ENCODE assay signal across 18 cellular contexts in the genomic region with DNA sequence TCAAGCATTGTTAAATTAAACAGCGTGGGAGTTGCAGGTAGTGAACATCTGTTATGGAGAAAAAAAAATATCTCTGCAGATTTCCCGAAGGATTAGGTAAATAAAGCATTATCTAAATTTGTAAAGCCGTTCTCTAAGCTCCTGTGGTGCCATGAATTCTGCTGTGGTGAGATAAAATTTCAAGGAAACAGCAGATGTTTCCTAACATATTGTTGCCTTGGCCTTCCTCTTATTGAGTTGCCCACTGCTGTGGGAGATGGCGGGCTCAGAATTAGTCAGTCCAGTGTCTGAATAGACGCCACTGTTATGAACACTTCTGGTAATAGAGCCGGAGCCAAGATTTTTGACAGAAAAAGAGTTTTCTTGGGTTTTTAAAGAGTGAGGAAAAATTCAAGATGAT.
"Had no signal": no experiment of that assay in that cellular context is flagged by ENCODE, and none has a peak within 500 bp of the region (broad histone marks: within the 10 kb centered on the region; RNA-seq: fewer than 3 reads in every experiment).

No MANE protein-coding gene starts in this region.

- H3K27me3 ChIP-seq: gastrocnemius medialis, ovary, sigmoid colon had no signal

- H3K9me3 Mint-ChIP-seq: dendritic cell treated with granulocyte-macrophage colony-stimulating factor and Interleukin-4, amounts not matched to agents 40 ng/mL and 50 ng/mL, for 4 days had no signal

- H3K27ac Mint-ChIP-seq: activated T-helper 1 cell treated with anti-CD3 and anti-CD28 coated beads, Interleukin-12 subunit alpha, Interleukin-12 subunit beta, Interleukin-2, Interleukin-4 antibody, amounts not matched to agents 30 ng/mL and 10 ng/mL and 1 ng/mL, durations not matched to agents 14 hours and 24 hours and 36 hours; dendritic cell treated with granulocyte-macrophage colony-stimulating factor and Interleukin-4, amounts not matched to agents 40 ng/mL and 50 ng/mL, for 4 days; memory B cell; naive thymus-derived CD4-positive, alpha-beta T cell; T-helper 17 cell had no signal

- ATAC-seq: gastrocnemius medialis; mucosa of descending colon; naive thymus-derived CD4-positive, alpha-beta T cell; T-helper 17 cell had no signal

- H3K4me1 Mint-ChIP-seq: memory B cell; naive thymus-derived CD4-positive, alpha-beta T cell; T-helper 17 cell had no signal

- H3K27ac ChIP-seq: gastrocnemius medialis, ovary, sigmoid colon, thoracic aorta had no signal

- H3K4me1 ChIP-seq: gastrocnemius medialis, sigmoid colon had no signal

- DNase-seq: activated CD4-positive, CD25-positive, alpha-beta regulatory T cell treated with anti-CD3 and anti-CD28 coated beads, Interleukin-2, amount 50 U/mL, for 72 hours; activated naive CD4-positive, alpha-beta T cell; anterior cingulate cortex; erythroblast; gastrocnemius medialis; mucosa of descending colon; naive thymus-derived CD4-positive, alpha-beta T cell; ovary; sigmoid colon; stimulated activated CD4-positive, alpha-beta T cell treated with anti-CD3 and anti-CD28 coated beads, Interleukin-12 subunit alpha, Interleukin-12 subunit beta, amount 100 ng/mL, for 4 hours; stimulated activated CD4-positive, alpha-beta T cell treated with anti-CD3 and anti-CD28 coated beads, Interleukin-2, amount 100 ng/mL, for 24 hours; T-helper 17 cell had no signal

- H3K4me3 Mint-ChIP-seq: activated T-helper 1 cell treated with anti-CD3 and anti-CD28 coated beads, Interleukin-12 subunit alpha, Interleukin-12 subunit beta, Interleukin-2, Interleukin-4 antibody, amounts not matched to agents 30 ng/mL and 10 ng/mL and 1 ng/mL, durations not matched to agents 14 hours and 24 hours and 36 hours; dendritic cell treated with granulocyte-macrophage colony-stimulating factor and Interleukin-4, amounts not matched to agents 40 ng/mL and 50 ng/mL, for 4 days; memory B cell; naive thymus-derived CD4-positive, alpha-beta T cell; T-helper 17 cell had no signal

- H3K9me3 ChIP-seq: gastrocnemius medialis, mucosa of descending colon, ovary, sigmoid colon, thoracic aorta had no signal

- FAIRE-seq: bronchial epithelial cell, islet of Langerhans had no signal

- H3K36me3 ChIP-seq: gastrocnemius medialis, ovary, sigmoid colon, thoracic aorta had no signal

- H3K4me3 ChIP-seq: gastrocnemius medialis, mucosa of descending colon, ovary, sigmoid colon, thoracic aorta had no signal

- H3K36me3 Mint-ChIP-seq: memory B cell; naive thymus-derived CD4-positive, alpha-beta T cell had no signal
